In genomic region chr20:51542033-51542893, GRCh38 we compare ENCODE assay signal across 8 cellular contexts. TPM values are rescaled to one million over a fixed set of nuclear protein-coding genes. Genes with fewer than 3 reads are reported as not detected.
A peak's percentile ranks its signal among the peaks of the same experiment; 100 is the strongest.
DNase-seq lines count a peak whose midpoint lies in the region; ATAC-seq and TF ChIP-seq lines count a peak whose summit lies in the region.

Gene NFATC2 (minus strand): TSS chr20:51542719. CDS start chr20:51542499, 220 bp downstream.

- peak; percentile 39 for ATAC-seq in GM19023 (IDR thresholded peaks at IDR 0.05; ENCODE audit: unreplicated experiment)
- ATAC-seq in HG03442 (IDR thresholded peaks at IDR 0.05; ENCODE audit: unreplicated experiment) = peak; percentile 39
- no peak for ATAC-seq in HG02610 (IDR thresholded peaks at IDR 0.05; ENCODE audit: unreplicated experiment)

- DNase-seq in AG04449 (ENCODE audit: low read depth, low spot score) (no peak), brain microvascular endothelial cell (no peak), lung microvascular endothelial cell (ENCODE audit: low read depth in 2 of 2) (peak; percentile 52 to 84)
- DNase-seq in T-helper 2 cell treated with Interferon-gamma antibody and Interleukin-4, amounts not matched to agents 5 μg/mL and 100 μg/mL, for 36 hours (ENCODE audit: low spot score) = peak; percentile 69

- H3K4me1 Mint-ChIP-seq in T-helper 2 cell treated with Interferon-gamma antibody and Interleukin-4, amounts not matched to agents 5 μg/mL and 100 μg/mL, for 36 hours (ENCODE audit: low read depth) = peaks cover 43% of the 10 kb centered on the region
- peaks cover 49% of the 10 kb centered on the region for H3K4me1 Mint-ChIP-seq in stimulated activated naive CD8-positive, alpha-beta T cell treated with anti-CD3 and anti-CD28 coated beads, Interleukin-15, Interleukin-2, amounts not matched to agents 100 ng/mL and 50 ng/mL, for 24 hours (ENCODE audit: low read depth)

- H3K27ac ChIP-seq in brain microvascular endothelial cell = no peak within 1 kb of the TSS

- peak within 1 kb of the TSS; percentile 97 for H3K27ac Mint-ChIP-seq in T-helper 2 cell treated with Interferon-gamma antibody and Interleukin-4, amounts not matched to agents 5 μg/mL and 100 μg/mL, for 36 hours
- peak within 1 kb of the TSS; percentile 97 for H3K27ac Mint-ChIP-seq in stimulated activated naive CD8-positive, alpha-beta T cell treated with anti-CD3 and anti-CD28 coated beads, Interleukin-15, Interleukin-2, amounts not matched to agents 100 ng/mL and 50 ng/mL, for 24 hours

- peak within 1 kb of the TSS; percentile 15; the same call in 1 of the 2 replicates for H3K4me3 ChIP-seq in AG04449 (ENCODE audit: low read depth, low read length)
- peak within 1 kb of the TSS; percentile 41 for H3K4me3 ChIP-seq in brain microvascular endothelial cell (ENCODE audit: low read depth, low read length)

- no peak for TF ChIP-seq CTCF in AG04449 (IDR thresholded peaks at IDR 0.05; ENCODE audit: insufficient read depth, low read length, missing control alignments)
- peak; percentile 30 for TF ChIP-seq CTCF in brain microvascular endothelial cell (IDR thresholded peaks at IDR 0.05; ENCODE audit: low read depth, low read length, missing control alignments)

- H3K27me3 Mint-ChIP-seq in T-helper 2 cell treated with Interferon-gamma antibody and Interleukin-4, amounts not matched to agents 5 μg/mL and 100 μg/mL, for 36 hours (ENCODE audit: low read depth) = peaks cover 30% of the 10 kb centered on the region
- peaks cover 6% of the 10 kb centered on the region for H3K27me3 Mint-ChIP-seq in stimulated activated naive CD8-positive, alpha-beta T cell treated with anti-CD3 and anti-CD28 coated beads, Interleukin-15, Interleukin-2, amounts not matched to agents 100 ng/mL and 50 ng/mL, for 24 hours

- in situ Hi-C loops in brain microvascular endothelial cell (cut with HindIII; ENCODE audit: low pct_ligation_motif_present, low sequenced_read_pairs) = no loop called here

- no peaks in the 10 kb centered on the region for H3K27me3 ChIP-seq in brain microvascular endothelial cell (replicated peaks)

- no peaks in the 10 kb centered on the region for H3K36me3 ChIP-seq in brain microvascular endothelial cell (replicated peaks)

- POLR2A ChIA-PET in AG04449 (lab: Yijun Ruan, JAX) = no interaction called here

- H3K4me3 Mint-ChIP-seq in T-helper 2 cell treated with Interferon-gamma antibody and Interleukin-4, amounts not matched to agents 5 μg/mL and 100 μg/mL, for 36 hours = peak within 1 kb of the TSS; percentile 95
- peak within 1 kb of the TSS; percentile 94 for H3K4me3 Mint-ChIP-seq in stimulated activated naive CD8-positive, alpha-beta T cell treated with anti-CD3 and anti-CD28 coated beads, Interleukin-15, Interleukin-2, amounts not matched to agents 100 ng/mL and 50 ng/mL, for 24 hours

- H3K36me3 Mint-ChIP-seq in T-helper 2 cell treated with Interferon-gamma antibody and Interleukin-4, amounts not matched to agents 5 μg/mL and 100 μg/mL, for 36 hours (ENCODE audit: low read depth) = peaks cover 39% of the 10 kb centered on the region
- H3K36me3 Mint-ChIP-seq in stimulated activated naive CD8-positive, alpha-beta T cell treated with anti-CD3 and anti-CD28 coated beads, Interleukin-15, Interleukin-2, amounts not matched to agents 100 ng/mL and 50 ng/mL, for 24 hours (ENCODE audit: low read depth) = peaks cover 28% of the 10 kb centered on the region

- CTCF ChIA-PET in AG04449 (lab: Yijun Ruan, JAX) = interaction anchor here (1.3 kb wide), 1 partner anchor 12 kb away, joined by 3 read pairs; no protein-coding TSS in a partner anchor

- no peaks in the 10 kb centered on the region for H3K9me3 Mint-ChIP-seq in T-helper 2 cell treated with Interferon-gamma antibody and Interleukin-4, amounts not matched to agents 5 μg/mL and 100 μg/mL, for 36 hours
- peaks cover 4% of the 10 kb centered on the region for H3K9me3 Mint-ChIP-seq in stimulated activated naive CD8-positive, alpha-beta T cell treated with anti-CD3 and anti-CD28 coated beads, Interleukin-15, Interleukin-2, amounts not matched to agents 100 ng/mL and 50 ng/mL, for 24 hours

RNA-seq across cellular contexts. Expression of gene NFATC2, which starts in this region (rescaled TPM):
- total RNA-seq in lung microvascular endothelial cell = 2.4 and 4.8 TPM in 2 replicates

Comparison
In these comparisons a context has a peak if more than half of its experiments do, and no peak if none do; other contexts are left out.
1. DNase-seq: peak in T-helper 2 cell treated with Interferon-gamma antibody and Interleukin-4, amounts not matched to agents 5 μg/mL and 100 μg/mL, for 36 hours (single experiment) and lung microvascular endothelial cell (2 of 2); none in AG04449 (single experiment) and brain microvascular endothelial cell (single experiment).